Comparison of ENCODE assay signal across 16 cellular contexts in genomic region chr10:124598196-124598595, GRCh38.
A peak's percentile ranks its signal among the peaks of the same experiment; 100 is the strongest.
DNase-seq lines count a peak whose midpoint lies in the region; ATAC-seq and TF ChIP-seq lines count a peak whose summit lies in the region.
"Had no signal": no experiment of that assay in that cellular context is flagged by ENCODE, and none has a peak within 500 bp of the region (broad histone marks: within the 10 kb centered on the region; RNA-seq: fewer than 3 reads in every experiment).

No MANE protein-coding gene starts in this region.

- H3K4me3 Mint-ChIP-seq in memory B cell: no peak overlapping the region
- no peak overlapping the region for H3K4me3 Mint-ChIP-seq in stimulated activated memory B cell treated with anti-CD40 and anti-IgM and Interleukin-4, amounts not matched to agents 10 μg/mL and 1 μg/mL and 100 μg/mL, for 72 hours
- no peak overlapping the region for H3K4me3 Mint-ChIP-seq in activated T-helper 17 cell treated with anti-CD3 and anti-CD28 coated beads, Interleukin-2, amount 50 U/mL, for 72 hours

- no peaks in the 10 kb centered on the region for H3F3A ChIP-seq in OCI-LY1 (ENCODE audit: insufficient read depth, low read length)

- peaks cover 3% of the 10 kb centered on the region for H3K9me3 Mint-ChIP-seq in memory B cell
- H3K9me3 Mint-ChIP-seq in stimulated activated memory B cell treated with anti-CD40 and anti-IgM and Interleukin-4, amounts not matched to agents 10 μg/mL and 1 μg/mL and 100 μg/mL, for 72 hours: peaks cover 6% of the 10 kb centered on the region
- H3K9me3 Mint-ChIP-seq in activated T-helper 17 cell treated with anti-CD3 and anti-CD28 coated beads, Interleukin-2, amount 50 U/mL, for 72 hours: no peaks in the 10 kb centered on the region

- no peak overlapping the region for H3K4me3 ChIP-seq in OCI-LY1 (ENCODE audit: low read depth, low read length, poor library complexity, severe bottlenecking)

- H3K4me2 ChIP-seq in OCI-LY1 (ENCODE audit: low read length): peak overlapping the region; percentile 27; the same call in 1 of the 2 replicates

- peaks cover 43% of the 10 kb centered on the region for H3K4me1 Mint-ChIP-seq in memory B cell
- peaks cover 71% of the 10 kb centered on the region for H3K4me1 Mint-ChIP-seq in stimulated activated memory B cell treated with anti-CD40 and anti-IgM and Interleukin-4, amounts not matched to agents 10 μg/mL and 1 μg/mL and 100 μg/mL, for 72 hours
- H3K4me1 Mint-ChIP-seq in activated T-helper 17 cell treated with anti-CD3 and anti-CD28 coated beads, Interleukin-2, amount 50 U/mL, for 72 hours: peaks cover 19% of the 10 kb centered on the region

- H3K27ac ChIP-seq in OCI-LY1 (ENCODE audit: low read depth, low read length, poor library complexity, severe bottlenecking): peak overlapping the region; percentile 87
- H3K27ac ChIP-seq: HL-60 had no signal

- H3K36me3 ChIP-seq in OCI-LY1 (ENCODE audit: insufficient read depth, low read length): no peaks in the 10 kb centered on the region

- DNase-seq in Right ventricle myocardium superior (peak; percentile 39), left cardiac atrium (no peak), memory B cell (ENCODE audit: low spot score in 2 of 2) (no peak), anterior cingulate cortex (lab: John Stamatoyannopoulos, UW) (no peak), ecto neural progenitor cell (ENCODE audit: low spot score) (no peak)
- DNase-seq: 8988T; CD4-positive, alpha-beta memory T cell; GF-D8; HCEC 1CT; NCI-H1105; OCI-M1; SHP77 treated with DMSO at 0.1 percent for 48 hours had no signal

- peaks cover 8% of the 10 kb centered on the region for H3K36me3 Mint-ChIP-seq in memory B cell
- H3K36me3 Mint-ChIP-seq in stimulated activated memory B cell treated with anti-CD40 and anti-IgM and Interleukin-4, amounts not matched to agents 10 μg/mL and 1 μg/mL and 100 μg/mL, for 72 hours: peaks cover 10% of the 10 kb centered on the region
- H3K36me3 Mint-ChIP-seq in activated T-helper 17 cell treated with anti-CD3 and anti-CD28 coated beads, Interleukin-2, amount 50 U/mL, for 72 hours (ENCODE audit: low read depth): no peaks in the 10 kb centered on the region

- peak overlapping the region; percentile 40; the same call in 1 of the 2 replicates for H3K9ac ChIP-seq in OCI-LY1 (ENCODE audit: low read length)

- no peaks in the 10 kb centered on the region for H3K27me3 ChIP-seq in OCI-LY1 (ENCODE audit: insufficient read depth, low read length)

- H3K4me1 ChIP-seq in OCI-LY1 (ENCODE audit: insufficient read depth, low read length, severe bottlenecking): peaks cover 65% of the 10 kb centered on the region

- no peak overlapping the region for H2AFZ ChIP-seq in OCI-LY1 (ENCODE audit: low read length)

- no peaks in the 10 kb centered on the region for H4K20me1 ChIP-seq in OCI-LY1 (ENCODE audit: insufficient read depth, low read length)

- no peaks in the 10 kb centered on the region for H3K9me2 ChIP-seq in OCI-LY1 (ENCODE audit: low read depth, low read length)

- ATAC-seq in Right ventricle myocardium superior (ENCODE audit: poor library complexity) (no peak), left cardiac atrium (no peak), memory B cell (ENCODE audit: low read depth) (no peak)
- no peak for ATAC-seq in stimulated activated memory B cell treated with anti-CD40 and anti-IgM and Interleukin-4, amounts not matched to agents 10 μg/mL and 1 μg/mL and 100 μg/mL, for 72 hours
- no peak for ATAC-seq in activated T-helper 17 cell treated with anti-CD3 and anti-CD28 coated beads, Interleukin-2, amount 50 U/mL, for 72 hours (replicated peaks)

- no peak for TF ChIP-seq CTCF in OCI-LY1 (IDR thresholded peaks at IDR 0.05; ENCODE audit: low read length)

- H3K27ac Mint-ChIP-seq in memory B cell: peak overlapping the region; percentile 83
- H3K27ac Mint-ChIP-seq in stimulated activated memory B cell treated with anti-CD40 and anti-IgM and Interleukin-4, amounts not matched to agents 10 μg/mL and 1 μg/mL and 100 μg/mL, for 72 hours: peak overlapping the region; percentile 97
- no peak overlapping the region for H3K27ac Mint-ChIP-seq in activated T-helper 17 cell treated with anti-CD3 and anti-CD28 coated beads, Interleukin-2, amount 50 U/mL, for 72 hours

- no peaks in the 10 kb centered on the region for H3K9me3 ChIP-seq in OCI-LY1 (ENCODE audit: low read length)

- H3K79me2 ChIP-seq in OCI-LY1 (ENCODE audit: insufficient read depth, low read length): no peaks in the 10 kb centered on the region

- no peaks in the 10 kb centered on the region for H3K27me3 Mint-ChIP-seq in memory B cell
- H3K27me3 Mint-ChIP-seq in stimulated activated memory B cell treated with anti-CD40 and anti-IgM and Interleukin-4, amounts not matched to agents 10 μg/mL and 1 μg/mL and 100 μg/mL, for 72 hours: no peaks in the 10 kb centered on the region
- H3K27me3 Mint-ChIP-seq in activated T-helper 17 cell treated with anti-CD3 and anti-CD28 coated beads, Interleukin-2, amount 50 U/mL, for 72 hours: no peaks in the 10 kb centered on the region
- H3K27me3 Mint-ChIP-seq: CD4-positive, alpha-beta memory T cell had no signal

- intact Hi-C loops in Right ventricle myocardium superior (cut with DNase I): no loop called here
- intact Hi-C loops in left cardiac atrium (cut with DNase I): no loop called here
